In the genomic region with DNA sequence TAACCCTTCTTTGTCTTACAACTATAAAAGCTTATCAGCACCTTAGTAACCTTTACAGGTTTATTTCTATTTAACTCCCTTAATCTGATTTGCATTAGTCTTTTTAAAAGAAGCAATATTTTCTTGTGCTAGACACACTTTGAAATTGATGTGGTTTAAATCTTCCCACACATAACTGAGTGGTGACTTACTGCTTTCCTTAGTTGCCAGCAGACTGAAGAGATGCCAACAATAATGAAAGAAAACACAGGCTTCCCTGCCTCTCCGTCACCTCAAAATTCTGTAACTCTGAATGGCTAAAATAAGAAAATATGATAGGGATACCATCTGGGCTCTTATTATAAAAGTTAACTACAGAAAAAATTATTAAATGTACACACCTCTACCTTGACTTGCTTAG, we compare ENCODE assay signal across 18 cellular contexts.
DNase-seq lines count a peak whose midpoint lies in the region; FAIRE-seq and TF ChIP-seq lines count a peak whose summit lies in the region.
"Had no signal": no experiment of that assay in that cellular context is flagged by ENCODE, and none has a peak within 500 bp of the region (broad histone marks: within the 10 kb centered on the region; RNA-seq: fewer than 3 reads in every experiment).

No MANE protein-coding gene starts in this region.

- H3K4me1 Mint-ChIP-seq in astrocyte (ENCODE audit: low read depth, unreplicated experiment), result peaks cover 7% of the 10 kb centered on the region
- H3K4me1 Mint-ChIP-seq: activated T-helper 17 cell treated with anti-CD3 and anti-CD28 coated beads, Interleukin-2, amount 50 U/mL, for 72 hours; natural killer cell had no signal

- H3K36me3 Mint-ChIP-seq in astrocyte (ENCODE audit: low read depth, unreplicated experiment), result no peaks in the 10 kb centered on the region
- H3K36me3 Mint-ChIP-seq: natural killer cell had no signal

- H3K9me2 ChIP-seq in GM23248 (ENCODE audit: insufficient read depth), result no peaks in the 10 kb centered on the region

- H3K27ac ChIP-seq in GM23248 (no peak overlapping the region), astrocyte (ENCODE audit: low read depth, low read length) (peak overlapping the region; percentile 80)
- H3K27ac ChIP-seq: lower lobe of right lung had no signal

- H3K9ac ChIP-seq in GM23248, result no peak overlapping the region
- H3K9ac ChIP-seq in astrocyte (ENCODE audit: low read length), result no peak overlapping the region

- H3K4me3 ChIP-seq in GM23248 (no peak overlapping the region), astrocyte (ENCODE audit: insufficient read depth, low read depth, low read length) (no peak overlapping the region), fibroblast of villous mesenchyme (ENCODE audit: low read depth, low read length) (no peak overlapping the region)
- H3K4me3 ChIP-seq: lower lobe of right lung, smooth muscle cell had no signal

- no peaks in the 10 kb centered on the region for H3K27me3 Mint-ChIP-seq in astrocyte (ENCODE audit: low read depth, unreplicated experiment)

- peaks cover 9% of the 10 kb centered on the region; the same call in 1 of the 2 replicates for H3K4me1 ChIP-seq in GM23248 (ENCODE audit: insufficient read depth)
- peaks cover 11% of the 10 kb centered on the region for H3K4me1 ChIP-seq in astrocyte (ENCODE audit: insufficient read depth, low read length)
- H3K4me1 ChIP-seq: lower lobe of right lung had no signal

- H3F3A ChIP-seq in GM23248 (ENCODE audit: insufficient read depth), result no peaks in the 10 kb centered on the region; the same call in 1 of the 2 replicates

- in situ Hi-C loops in GM23248 (cut with MboI), result no loop called here

- TF ChIP-seq CTCF in astrocyte (IDR thresholded peaks at IDR 0.05; ENCODE audit: insufficient read depth, low read depth, low read length), result no peak
- no peak for TF ChIP-seq CTCF in fibroblast of villous mesenchyme (IDR thresholded peaks at IDR 0.05; ENCODE audit: insufficient read depth, low read depth, low read length)

- no peak overlapping the region for H3K4me3 Mint-ChIP-seq in astrocyte (ENCODE audit: unreplicated experiment)
- H3K4me3 Mint-ChIP-seq: activated T-helper 17 cell treated with anti-CD3 and anti-CD28 coated beads, Interleukin-2, amount 50 U/mL, for 72 hours; natural killer cell; T-helper 2 cell treated with Interferon-gamma antibody and Interleukin-4, amounts not matched to agents 5 μg/mL and 100 μg/mL, for 36 hours had no signal

- H3K4me2 ChIP-seq in GM23248 (ENCODE audit: unreplicated experiment) (peak overlapping the region; percentile 41), astrocyte (ENCODE audit: low read length) (peak overlapping the region; percentile 49)
- H3K4me2 ChIP-seq: smooth muscle cell had no signal

- WGBS in GM23248 (ENCODE audit: low coverage in 1 of 2, low lambda C conversion rate in 2 of 2, missing lambda C conversion rate in 2 of 2), 2 experiments, result 0 to 4% methylated on average over 1 of the region's 1 CpG

- H3K9me3 ChIP-seq in GM23248 (ENCODE audit: low read depth), result peaks cover 2% of the 10 kb centered on the region
- no peaks in the 10 kb centered on the region for H3K9me3 ChIP-seq in astrocyte (ENCODE audit: insufficient read depth, low read depth, low read length)

- no peak overlapping the region for H2AFZ ChIP-seq in GM23248
- no peak overlapping the region for H2AFZ ChIP-seq in astrocyte (ENCODE audit: low read depth, low read length)

- FAIRE-seq in astrocyte (lab: Jason Lieb, UNC), result no peak
- FAIRE-seq: endometrium had no signal

- no peak overlapping the region for H3K27ac Mint-ChIP-seq in astrocyte (ENCODE audit: unreplicated experiment)
- H3K27ac Mint-ChIP-seq: activated T-helper 17 cell treated with anti-CD3 and anti-CD28 coated beads, Interleukin-2, amount 50 U/mL, for 72 hours; natural killer cell; T-helper 2 cell treated with Interferon-gamma antibody and Interleukin-4, amounts not matched to agents 5 μg/mL and 100 μg/mL, for 36 hours had no signal

- H3K9me3 Mint-ChIP-seq in astrocyte (ENCODE audit: unreplicated experiment), result peaks cover 3% of the 10 kb centered on the region

- DNase-seq in GM23248, result peak; percentile 81
- DNase-seq in astrocyte (ENCODE audit: low read depth), result peak; percentile 92
- DNase-seq in fibroblast of villous mesenchyme (ENCODE audit: low read depth), result peak; percentile 5
- no peak for DNase-seq in activated CD4-positive, CD25-positive, alpha-beta regulatory T cell (lab: John Stamatoyannopoulos, UW)
- DNase-seq in stimulated activated naive CD4-positive, alpha-beta T cell treated with Interleukin-2 at 50 U/mL for 16 hours (lab: John Stamatoyannopoulos, UW), result no peak
- DNase-seq in HPDE6-E6E7 (ENCODE audit: extremely low spot score), result no peak
- DNase-seq in effector CD4-positive, alpha-beta T cell, result no peak
- DNase-seq: activated CD4-positive, CD25-positive, alpha-beta regulatory T cell treated with anti-CD3 and anti-CD28 coated beads, Interleukin-2, amount 50 U/mL, for 72 hours; glutamatergic neuron; lower lobe of right lung; natural killer cell; NCI-H1048; NCI-H524 treated with DMSO at 0.1 percent for 48 hours; posterior cingulate gyrus had no signal

- no peaks in the 10 kb centered on the region for H3K27me3 ChIP-seq in GM23248 (replicated peaks; ENCODE audit: insufficient read depth)
- H3K27me3 ChIP-seq in astrocyte (ENCODE audit: insufficient read depth, low read length), result no peaks in the 10 kb centered on the region

- H3K79me2 ChIP-seq in GM23248 (ENCODE audit: insufficient read depth) (no peaks in the 10 kb centered on the region), astrocyte (ENCODE audit: insufficient read depth, low read length) (no peaks in the 10 kb centered on the region)

- H3K36me3 ChIP-seq in GM23248 (ENCODE audit: low read depth) (no peaks in the 10 kb centered on the region), astrocyte (ENCODE audit: insufficient read depth, low read length) (no peaks in the 10 kb centered on the region)
- H3K36me3 ChIP-seq: lower lobe of right lung had no signal

- H4K20me1 ChIP-seq in GM23248 (ENCODE audit: insufficient read depth) (no peaks in the 10 kb centered on the region), astrocyte (ENCODE audit: insufficient read depth, low read length) (no peaks in the 10 kb centered on the region)

Comparison
In these comparisons a context has a peak if more than half of its experiments do, and no peak if none do; other contexts are left out.
1. DNase-seq: peak in GM23248 (single experiment), astrocyte (single experiment) and fibroblast of villous mesenchyme (single experiment); none in activated CD4-positive, CD25-positive, alpha-beta regulatory T cell (0 of 4), stimulated activated naive CD4-positive, alpha-beta T cell treated with Interleukin-2 at 50 U/mL for 16 hours (single experiment), HPDE6-E6E7 (single experiment) and effector CD4-positive, alpha-beta T cell (single experiment).